7 cellular contexts compared by ENCODE assay signal in the genomic region with DNA sequence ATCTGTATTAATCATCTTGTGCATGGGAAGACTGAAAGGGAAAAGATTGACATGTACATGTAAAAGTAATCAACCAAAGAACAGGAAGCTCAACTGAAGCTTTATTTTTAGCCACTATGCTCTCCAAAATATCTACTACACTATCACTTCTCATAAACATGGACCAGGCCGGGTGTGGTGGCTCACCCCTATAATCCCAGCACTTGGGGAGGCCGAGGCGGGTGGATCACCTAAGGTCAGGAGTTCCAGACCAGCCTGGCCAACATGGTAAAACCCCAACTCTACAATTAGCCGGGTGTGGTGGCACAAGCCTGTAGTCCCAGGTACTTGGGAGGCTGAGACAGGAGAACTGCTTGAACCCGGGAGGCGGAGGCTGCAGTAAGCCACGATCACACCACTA. TPM values are rescaled to one million over a fixed set of nuclear protein-coding genes. Genes with fewer than 3 reads are reported as not detected.
DNase-seq lines count a peak whose midpoint lies in the region; ATAC-seq and TF ChIP-seq lines count a peak whose summit lies in the region.
"Not testable (repeated sequence)": the region's sequence is repeated elsewhere in the genome, so short reads cannot be mapped to it uniquely, and the experiment has no call there.

No MANE protein-coding gene starts in this region.

- CTCF ChIA-PET in Calu3 (lab: Charles Lee), result not testable (repeated sequence)
- CTCF ChIA-PET in activated CD8-positive, alpha-beta T cell treated with anti-CD3 and anti-CD28 coated beads, Interleukin-2, amount 10 ng/mL, durations not matched to agents 7 days and 5 days (lab: Charles Lee), result interaction anchor here (0.9 to 4.8 kb wide), 5 partner anchors 29 to 206 kb away, joined by 3 to 87 read pairs (median 4); no protein-coding TSS in a partner anchor

- peaks cover 23% of the 10 kb centered on the region for H3K4me1 Mint-ChIP-seq in Calu3 (ENCODE audit: low read depth, unreplicated experiment)
- peaks cover 58% of the 10 kb centered on the region for H3K4me1 Mint-ChIP-seq in activated CD8-positive, alpha-beta T cell treated with anti-CD3 and anti-CD28 coated beads, Interleukin-2, amount 10 ng/mL, durations not matched to agents 7 days and 5 days (ENCODE audit: low read depth)
- H3K4me1 Mint-ChIP-seq in activated naive CD8-positive, alpha-beta T cell (ENCODE audit: low read depth), result peaks cover 62% of the 10 kb centered on the region
- peaks cover 22% of the 10 kb centered on the region for H3K4me1 Mint-ChIP-seq in endodermal cell
- peaks cover 35 to 46% of the 10 kb centered on the region in 2 donors for H3K4me1 Mint-ChIP-seq in natural killer cell treated with Interleukin-12 subunit alpha and Interleukin-12 subunit beta and Interleukin-15 and Interleukin-18, amount 100 ng/mL, for 72 hours (ENCODE audit: low read depth in 2 of 2)

- 83 to 94% methylated on average over 4 to 7 of the region's 7 CpGs for WGBS in endodermal cell (ENCODE audit: insufficient coverage in 1 of 2, insufficient read length in 1 of 2), 2 experiments

- not testable (repeated sequence) for H3K27me3 ChIP-seq in Loucy (ENCODE audit: insufficient read depth, low read length, poor library complexity, severe bottlenecking); endodermal cell (ENCODE audit: control insufficient read depth, insufficient read depth, low read length, poor library complexity, severe bottlenecking)

- H3K9me3 Mint-ChIP-seq in Calu3 (ENCODE audit: low read depth, unreplicated experiment); activated CD8-positive, alpha-beta T cell treated with anti-CD3 and anti-CD28 coated beads, Interleukin-2, amount 10 ng/mL, durations not matched to agents 7 days and 5 days (ENCODE audit: insufficient read depth); activated naive CD8-positive, alpha-beta T cell (ENCODE audit: low read depth); endodermal cell; natural killer cell treated with Interleukin-12 subunit alpha and Interleukin-12 subunit beta and Interleukin-15 and Interleukin-18, amount 100 ng/mL, for 72 hours: not testable (repeated sequence)

- H3K4me1 ChIP-seq in Loucy (ENCODE audit: insufficient read depth, low read length, poor library complexity, severe bottlenecking), result peaks cover 36% of the 10 kb centered on the region
- not testable (repeated sequence) for H3K4me1 ChIP-seq in endodermal cell (ENCODE audit: control insufficient read depth, insufficient read depth, low read length)

- not testable (repeated sequence) for ATAC-seq in activated CD8-positive, alpha-beta T cell treated with anti-CD3 and anti-CD28 coated beads, Interleukin-2, amount 10 ng/mL, durations not matched to agents 7 days and 5 days; natural killer cell treated with Interleukin-12 subunit alpha and Interleukin-12 subunit beta and Interleukin-15 and Interleukin-18, amount 100 ng/mL, for 72 hours

- not testable (repeated sequence) for H3K9ac ChIP-seq in Loucy (ENCODE audit: low read depth, low read length, poor library complexity, severe bottlenecking); SK-N-MC (ENCODE audit: insufficient read length); endodermal cell (ENCODE audit: extremely low read depth, low read length, poor library complexity, severe bottlenecking)

- BruUV-seq in Calu3 (replicated peaks; lab: Mats Ljungman, UMichigan), result not testable (repeated sequence)

- peaks cover 72% of the 10 kb centered on the region for H4K20me1 ChIP-seq in Loucy (ENCODE audit: insufficient read depth, low read length, poor library complexity, severe bottlenecking)

- H3K4me3 ChIP-seq in Loucy (ENCODE audit: low read length, poor library complexity, severe bottlenecking); SK-N-MC; endodermal cell (ENCODE audit: low read length): not testable (repeated sequence)

- H3K36me3 Mint-ChIP-seq in Calu3 (ENCODE audit: insufficient read depth, unreplicated experiment) (peaks cover 95% of the 10 kb centered on the region), endodermal cell (ENCODE audit: low read depth) (peaks cover 69% of the 10 kb centered on the region)
- H3K36me3 Mint-ChIP-seq in activated CD8-positive, alpha-beta T cell treated with anti-CD3 and anti-CD28 coated beads, Interleukin-2, amount 10 ng/mL, durations not matched to agents 7 days and 5 days (ENCODE audit: low read depth), result peaks cover 81% of the 10 kb centered on the region
- peaks cover 35% of the 10 kb centered on the region for H3K36me3 Mint-ChIP-seq in activated naive CD8-positive, alpha-beta T cell
- peaks cover 50% of the 10 kb centered on the region for H3K36me3 Mint-ChIP-seq in natural killer cell treated with Interleukin-12 subunit alpha and Interleukin-12 subunit beta and Interleukin-15 and Interleukin-18, amount 100 ng/mL, for 72 hours

- TF ChIP-seq CTCF in Calu3 (IDR thresholded peaks at IDR 0.05; ENCODE audit: unreplicated experiment); Loucy (conservative IDR thresholded peaks at IDR 0.05; ENCODE audit: low read length); endodermal cell (conservative IDR thresholded peaks at IDR 0.05): not testable (repeated sequence)

- H3K27me3 Mint-ChIP-seq in Calu3 (ENCODE audit: unreplicated experiment); activated CD8-positive, alpha-beta T cell treated with anti-CD3 and anti-CD28 coated beads, Interleukin-2, amount 10 ng/mL, durations not matched to agents 7 days and 5 days (ENCODE audit: low read depth); activated naive CD8-positive, alpha-beta T cell; endodermal cell (ENCODE audit: insufficient read depth); natural killer cell treated with Interleukin-12 subunit alpha and Interleukin-12 subunit beta and Interleukin-15 and Interleukin-18, amount 100 ng/mL, for 72 hours: not testable (repeated sequence)

- peak overlapping the region; percentile 88 for H3K4me2 ChIP-seq in Loucy (ENCODE audit: low read depth, low read length, poor library complexity, severe bottlenecking)

- peaks cover 83% of the 10 kb centered on the region for H3K79me2 ChIP-seq in Loucy (ENCODE audit: insufficient read depth, low read length)

- H3K9me3 ChIP-seq in Loucy (ENCODE audit: insufficient read depth, low read depth, low read length); SK-N-MC (ENCODE audit: low read depth, low read length); endodermal cell (ENCODE audit: control insufficient read depth, low read length): not testable (repeated sequence)

- peak overlapping the region; percentile 42; the same call in 1 of the 2 replicates for H3K27ac ChIP-seq in SK-N-MC
- not testable (repeated sequence) for H3K27ac ChIP-seq in endodermal cell (ENCODE audit: low read depth, low read length)

- not testable (repeated sequence) for DNase-seq in Calu3; SK-N-MC (ENCODE audit: low read depth, low spot score); activated CD8-positive, alpha-beta T cell treated with anti-CD3 and anti-CD28 coated beads, Interleukin-2, amount 10 ng/mL, durations not matched to agents 7 days and 5 days; endodermal cell; natural killer cell treated with Interleukin-12 subunit alpha and Interleukin-12 subunit beta and Interleukin-15 and Interleukin-18, amount 100 ng/mL, for 72 hours (ENCODE audit: low spot score)

- POLR2A ChIA-PET in activated CD8-positive, alpha-beta T cell treated with anti-CD3 and anti-CD28 coated beads, Interleukin-2, amount 10 ng/mL, durations not matched to agents 7 days and 5 days (lab: Charles Lee), result interaction anchor here (3.9 to 5.0 kb wide), 2 partner anchors 114 to 145 kb away, joined by 35 to 40 read pairs; partner anchors contain the start of genes MAP2K1 and TIPIN

- H3K27ac Mint-ChIP-seq in Calu3 (ENCODE audit: unreplicated experiment) (peak overlapping the region; percentile 2), endodermal cell (peak overlapping the region; percentile 11)
- H3K27ac Mint-ChIP-seq in activated CD8-positive, alpha-beta T cell treated with anti-CD3 and anti-CD28 coated beads, Interleukin-2, amount 10 ng/mL, durations not matched to agents 7 days and 5 days, result peak overlapping the region; percentile 13
- H3K27ac Mint-ChIP-seq in activated naive CD8-positive, alpha-beta T cell, result peak overlapping the region; percentile 100
- peak overlapping the region; percentile 15 to 52 for H3K27ac Mint-ChIP-seq in natural killer cell treated with Interleukin-12 subunit alpha and Interleukin-12 subunit beta and Interleukin-15 and Interleukin-18, amount 100 ng/mL, for 72 hours

- H3K36me3 ChIP-seq in Loucy (ENCODE audit: insufficient read depth, low read length), result peaks cover 59% of the 10 kb centered on the region
- peaks cover 66% of the 10 kb centered on the region for H3K36me3 ChIP-seq in SK-N-MC (ENCODE audit: insufficient read depth, low read length)
- H3K36me3 ChIP-seq in endodermal cell (ENCODE audit: control insufficient read depth, insufficient read depth, low read length), result peaks cover 68% of the 10 kb centered on the region

- H3K4me3 Mint-ChIP-seq in Calu3 (ENCODE audit: low read depth, unreplicated experiment); activated CD8-positive, alpha-beta T cell treated with anti-CD3 and anti-CD28 coated beads, Interleukin-2, amount 10 ng/mL, durations not matched to agents 7 days and 5 days; endodermal cell: not testable (repeated sequence)
- peak overlapping the region; percentile 100 for H3K4me3 Mint-ChIP-seq in activated naive CD8-positive, alpha-beta T cell
- H3K4me3 Mint-ChIP-seq in natural killer cell treated with Interleukin-12 subunit alpha and Interleukin-12 subunit beta and Interleukin-15 and Interleukin-18, amount 100 ng/mL, for 72 hours, result peak overlapping the region; percentile 30

- not testable (repeated sequence) for H3K9me2 ChIP-seq in Loucy (replicated peaks; ENCODE audit: low read depth, low read length)

- intact Hi-C loops in Calu3 (cut with micrococcal nuclease; ENCODE audit: unreplicated experiment), result not testable (repeated sequence)

- peaks cover 27% of the 10 kb centered on the region for H3F3A ChIP-seq in Loucy (ENCODE audit: low read depth)

- H2AFZ ChIP-seq in Loucy (ENCODE audit: low read length), result not testable (repeated sequence)

RNA-seq across cellular contexts. Expression of gene SNAPC5, which starts 2.8 kb away (rescaled TPM):
- 47.6 and 52.1 TPM in 2 replicates for total RNA-seq in Calu3 (2022)
- 10 to 100 TPM; 25.0 to 25.7 TPM for total RNA-seq in activated CD8-positive, alpha-beta T cell treated with anti-CD3 and anti-CD28 coated beads, Interleukin-2, amount 10 ng/mL, durations not matched to agents 7 days and 5 days
- total RNA-seq in endodermal cell, result 10 to 100 TPM; 25.4 to 27.4 TPM
- 22.0 TPM for polyA plus RNA-seq in endodermal cell (2013, experiment 1 of 2)
- polyA plus RNA-seq in endodermal cell (2013, experiment 2 of 2), result 25.3 TPM
- 10 to 100 TPM; 21.8 to 30.8 TPM for total RNA-seq in natural killer cell treated with Interleukin-12 subunit alpha and Interleukin-12 subunit beta and Interleukin-15 and Interleukin-18, amount 100 ng/mL, for 72 hours

RNA-seq across cellular contexts. Expression of gene RPL4, which starts 4.3 kb away (rescaled TPM):
- total RNA-seq in Calu3 (2022) (2,415 and 2,676 TPM in 2 replicates), endodermal cell (1,000 to 10,000 TPM; 2,700 to 3,227 TPM)
- total RNA-seq in activated CD8-positive, alpha-beta T cell treated with anti-CD3 and anti-CD28 coated beads, Interleukin-2, amount 10 ng/mL, durations not matched to agents 7 days and 5 days, result 1,000 to 10,000 TPM; 2,498 to 2,528 TPM
- 4,331 TPM for polyA plus RNA-seq in endodermal cell (2013, experiment 1 of 2)
- polyA plus RNA-seq in endodermal cell (2013, experiment 2 of 2), result 4,059 TPM
- total RNA-seq in natural killer cell treated with Interleukin-12 subunit alpha and Interleukin-12 subunit beta and Interleukin-15 and Interleukin-18, amount 100 ng/mL, for 72 hours, result 1,000 to 10,000 TPM; 1,786 to 1,827 TPM

RNA-seq across cellular contexts. Expression of gene ZWILCH, which starts 4.8 kb away (rescaled TPM):
- 33.2 and 34.5 TPM in 2 replicates for total RNA-seq in Calu3 (2022)
- 10 to 100 TPM; 37.2 to 44.8 TPM for total RNA-seq in activated CD8-positive, alpha-beta T cell treated with anti-CD3 and anti-CD28 coated beads, Interleukin-2, amount 10 ng/mL, durations not matched to agents 7 days and 5 days
- total RNA-seq in endodermal cell, result 10 to 100 TPM; 37.3 to 44.2 TPM
- polyA plus RNA-seq in endodermal cell (2013, experiment 1 of 2), result 41.3 TPM
- 36.1 TPM for polyA plus RNA-seq in endodermal cell (2013, experiment 2 of 2)
- total RNA-seq in natural killer cell treated with Interleukin-12 subunit alpha and Interleukin-12 subunit beta and Interleukin-15 and Interleukin-18, amount 100 ng/mL, for 72 hours, result 10 to 100 TPM; 24.6 to 45.0 TPM

Comparison
In these comparisons a context has a peak if more than half of its experiments do, and no peak if none do; other contexts are left out.
1. H3K27ac Mint-ChIP-seq: peak in every context shown above with its lines; median percentile 100 in activated naive CD8-positive, alpha-beta T cell; 34 in natural killer cell treated with Interleukin-12 subunit alpha and Interleukin-12 subunit beta and Interleukin-15 and Interleukin-18, amount 100 ng/mL, for 72 hours; 13 in activated CD8-positive, alpha-beta T cell treated with anti-CD3 and anti-CD28 coated beads, Interleukin-2, amount 10 ng/mL, durations not matched to agents 7 days and 5 days; 11 in endodermal cell; 2 in Calu3.